In the genomic region with DNA sequence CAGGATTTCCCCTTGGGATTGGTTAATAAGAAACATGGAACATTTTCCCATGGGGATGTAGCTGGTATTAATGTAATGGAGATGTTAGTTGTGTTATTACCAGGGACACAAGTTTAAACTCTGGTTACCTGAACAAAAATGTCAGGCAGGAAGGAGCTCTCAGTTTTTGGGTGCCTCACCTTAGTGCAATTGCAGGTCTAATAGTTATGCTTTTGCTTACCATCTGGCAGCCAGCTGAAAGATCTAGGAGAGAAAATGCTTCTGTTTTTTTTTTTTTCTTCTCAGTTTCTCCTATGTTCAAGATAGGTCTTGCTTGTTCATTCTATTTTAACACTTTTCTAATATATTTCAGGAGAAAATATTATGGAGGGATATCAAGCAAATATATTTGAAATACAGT, we compare ENCODE assay signal across 14 cellular contexts. TPM values are rescaled to one million over a fixed set of nuclear protein-coding genes. Genes with fewer than 3 reads are reported as not detected.
DNase-seq lines count a peak whose midpoint lies in the region; ATAC-seq and TF ChIP-seq lines count a peak whose summit lies in the region.
"Had no signal": no experiment of that assay in that cellular context is flagged by ENCODE, and none has a peak within 500 bp of the region (broad histone marks: within the 10 kb centered on the region; RNA-seq: fewer than 3 reads in every experiment).

No MANE protein-coding gene starts in this region.

- intact Hi-C loops in activated CD4-positive, alpha-beta T cell treated with anti-CD3 and anti-CD28 coated beads for 36 hours (cut with DNase I, micrococcal nuclease), result loop anchor here in 1 of 2 experiments (1.0 to 10.0 kb wide), 2 partner anchors 393 to 718 kb away; a partner anchor contains a TSS
- intact Hi-C loops in activated CD4-positive, alpha-beta memory T cell treated with anti-CD3 and anti-CD28 coated beads for 36 hours (cut with micrococcal nuclease), result loop anchor here (10.0 kb wide), 2 partner anchors 468 to 748 kb away; a partner anchor contains a TSS
- intact Hi-C loops in left colon (cut with DNase I, micrococcal nuclease), result no loop called here

- H3K27ac Mint-ChIP-seq in activated CD4-positive, alpha-beta T cell treated with anti-CD3 and anti-CD28 coated beads for 36 hours, result no peak overlapping the region
- peak overlapping the region; percentile 74 to 98 (median 84) for H3K27ac Mint-ChIP-seq in IgD-negative memory B cell
- peak overlapping the region; percentile 28 for H3K27ac Mint-ChIP-seq in activated CD4-positive, alpha-beta memory T cell treated with anti-CD3 and anti-CD28 coated beads for 36 hours

- H3K4me3 ChIP-seq in neutrophil (ENCODE audit: low read depth in 1 of 2, low read length in 1 of 2) (no peak overlapping the region), hepatocyte (no peak overlapping the region)
- H3K4me3 ChIP-seq: tibial artery had no signal

- H3K27ac ChIP-seq in neutrophil, result peak overlapping the region; percentile 53
- no peak overlapping the region for H3K27ac ChIP-seq in hepatocyte
- H3K27ac ChIP-seq: tibial artery had no signal

- no peak overlapping the region for H2AFZ ChIP-seq in hepatocyte

- H3K4me1 ChIP-seq in neutrophil (ENCODE audit: control insufficient read depth in 1 of 2, insufficient read depth in 1 of 2, low read depth in 1 of 2, low read length in 1 of 2) (peaks cover 25% of the 10 kb centered on the region in 2 experiments), hepatocyte (ENCODE audit: insufficient read depth) (no peaks in the 10 kb centered on the region)

- no peak for DNase-seq in activated CD4-positive, alpha-beta T cell treated with anti-CD3 and anti-CD28 coated beads for 36 hours
- DNase-seq in activated CD4-positive, alpha-beta T cell treated with anti-CD3 and anti-CD28 coated beads for 48 hours, result no peak
- DNase-seq in activated CD4-positive, alpha-beta memory T cell treated with anti-CD3 and anti-CD28 coated beads for 36 hours, result no peak
- no peak for DNase-seq in left colon
- no peak for DNase-seq in LoVo (ENCODE audit: low spot score)
- no peak for DNase-seq in hepatocyte (ENCODE audit: low spot score)
- DNase-seq: activated CD4-positive, CD25-positive, alpha-beta regulatory T cell treated with anti-CD3 and anti-CD28 coated beads, Interleukin-2, amount 50 U/mL, for 72 hours; DMS53; foreskin melanocyte; H7; NCI-H2029; tibial artery had no signal

- peaks cover 4% of the 10 kb centered on the region for H3K79me2 ChIP-seq in hepatocyte

- no peaks in the 10 kb centered on the region for H3K36me3 ChIP-seq in neutrophil
- H3K36me3 ChIP-seq in hepatocyte (replicated peaks; ENCODE audit: insufficient read depth, low read depth), result no peaks in the 10 kb centered on the region
- H3K36me3 ChIP-seq: tibial artery had no signal

- CTCF ChIA-PET in activated CD4-positive, alpha-beta T cell treated with anti-CD3 and anti-CD28 coated beads for 36 hours (lab: Charles Lee), result interaction anchor here (0.8 to 8.2 kb wide), 5 partner anchors 10 to 374 kb away, joined by 3 to 74 read pairs (median 3); no protein-coding TSS in a partner anchor
- CTCF ChIA-PET in activated CD4-positive, alpha-beta memory T cell treated with anti-CD3 and anti-CD28 coated beads for 36 hours (lab: Charles Lee), result interaction anchor here (0.6 to 5.6 kb wide), 7 partner anchors 12 to 374 kb away, joined by 3 to 37 read pairs (median 4); no protein-coding TSS in a partner anchor

- H3K4me2 ChIP-seq in hepatocyte, result no peak overlapping the region

- POLR2A ChIA-PET in activated CD4-positive, alpha-beta T cell treated with anti-CD3 and anti-CD28 coated beads for 36 hours (lab: Charles Lee), result interaction anchor here (0.6 to 0.9 kb wide), 2 partner anchors 276 to 339 kb away, joined by 3 read pairs; a partner anchor contains a TSS
- POLR2A ChIA-PET in activated CD4-positive, alpha-beta memory T cell treated with anti-CD3 and anti-CD28 coated beads for 36 hours (lab: Charles Lee), result interaction anchor here (0.5 to 1.7 kb wide), 5 partner anchors 9 to 364 kb away, joined by 3 to 6 read pairs (median 4); a partner anchor contains a TSS

- H3K36me3 Mint-ChIP-seq in activated CD4-positive, alpha-beta T cell treated with anti-CD3 and anti-CD28 coated beads for 36 hours (ENCODE audit: low read depth), result peaks cover 2% of the 10 kb centered on the region
- H3K36me3 Mint-ChIP-seq in IgD-negative memory B cell, result peaks cover 4% of the 10 kb centered on the region
- peaks cover 3% of the 10 kb centered on the region for H3K36me3 Mint-ChIP-seq in activated CD4-positive, alpha-beta memory T cell treated with anti-CD3 and anti-CD28 coated beads for 36 hours

- no peaks in the 10 kb centered on the region for H3K9me3 ChIP-seq in neutrophil
- no peaks in the 10 kb centered on the region for H3K9me3 ChIP-seq in hepatocyte (ENCODE audit: low read depth)
- H3K9me3 ChIP-seq: tibial artery had no signal

- H3K9me2 ChIP-seq in hepatocyte (replicated peaks; ENCODE audit: insufficient read depth), result no peaks in the 10 kb centered on the region

- no peak for TF ChIP-seq CTCF in neutrophil (IDR thresholded peaks at IDR 0.05)
- TF ChIP-seq CTCF in hepatocyte (IDR thresholded peaks at IDR 0.05; ENCODE audit: poor library complexity), result no peak

- peaks cover 69% of the 10 kb centered on the region for H3K4me1 Mint-ChIP-seq in activated CD4-positive, alpha-beta T cell treated with anti-CD3 and anti-CD28 coated beads for 36 hours
- peaks cover 56 to 64% (median 61%) of the 10 kb centered on the region in 3 donors for H3K4me1 Mint-ChIP-seq in IgD-negative memory B cell
- peaks cover 61% of the 10 kb centered on the region for H3K4me1 Mint-ChIP-seq in activated CD4-positive, alpha-beta memory T cell treated with anti-CD3 and anti-CD28 coated beads for 36 hours (ENCODE audit: low read depth)

- no peak for ATAC-seq in activated CD4-positive, alpha-beta T cell treated with anti-CD3 and anti-CD28 coated beads for 36 hours
- ATAC-seq in left colon, result no peak

- H3K4me3 Mint-ChIP-seq in activated CD4-positive, alpha-beta T cell treated with anti-CD3 and anti-CD28 coated beads for 36 hours, result peak overlapping the region; percentile 70
- H3K4me3 Mint-ChIP-seq in IgD-negative memory B cell, result peak overlapping the region; percentile 77 to 93 (median 87)
- no peak overlapping the region for H3K4me3 Mint-ChIP-seq in activated CD4-positive, alpha-beta memory T cell treated with anti-CD3 and anti-CD28 coated beads for 36 hours

- no peaks in the 10 kb centered on the region for H3K9me3 Mint-ChIP-seq in activated CD4-positive, alpha-beta T cell treated with anti-CD3 and anti-CD28 coated beads for 36 hours (ENCODE audit: low read depth)
- H3K9me3 Mint-ChIP-seq in IgD-negative memory B cell, result no peaks in the 10 kb centered on the region
- no peaks in the 10 kb centered on the region for H3K9me3 Mint-ChIP-seq in activated CD4-positive, alpha-beta memory T cell treated with anti-CD3 and anti-CD28 coated beads for 36 hours

- no peaks in the 10 kb centered on the region for H4K20me1 ChIP-seq in hepatocyte (ENCODE audit: insufficient read depth, poor library complexity, severe bottlenecking)

- H3K27me3 ChIP-seq in neutrophil (no peaks in the 10 kb centered on the region), hepatocyte (no peaks in the 10 kb centered on the region)
- H3K27me3 ChIP-seq: tibial artery had no signal

- H3K27me3 Mint-ChIP-seq in activated CD4-positive, alpha-beta T cell treated with anti-CD3 and anti-CD28 coated beads for 36 hours, result no peaks in the 10 kb centered on the region
- H3K27me3 Mint-ChIP-seq in IgD-negative memory B cell, result no peaks in the 10 kb centered on the region
- H3K27me3 Mint-ChIP-seq in activated CD4-positive, alpha-beta memory T cell treated with anti-CD3 and anti-CD28 coated beads for 36 hours, result no peaks in the 10 kb centered on the region

RNA-seq across cellular contexts. Expression of a gene that starts 4.1 kb away (rescaled TPM):
- 10 to 100 TPM; 18.7 to 21.7 TPM for total RNA-seq in activated CD4-positive, alpha-beta T cell treated with anti-CD3 and anti-CD28 coated beads for 36 hours
- 193 TPM for polyA plus RNA-seq in IgD-negative memory B cell
- total RNA-seq in activated CD4-positive, alpha-beta memory T cell treated with anti-CD3 and anti-CD28 coated beads for 36 hours, result 10 to 100 TPM; 23.8 to 24.9 TPM
- 10 to 100 TPM; 49.4 to 58.5 TPM for total RNA-seq in left colon
- 64.1 and 68.1 TPM in 2 replicates for total RNA-seq in hepatocyte
- polyA plus RNA-seq in hepatocyte, result 37.3 and 44.7 TPM in 2 replicates

RNA-seq across cellular contexts. Expression of a gene that starts 41.5 kb away (rescaled TPM):
- under 1 TPM; 0.14 to 0.49 TPM for total RNA-seq in activated CD4-positive, alpha-beta T cell treated with anti-CD3 and anti-CD28 coated beads for 36 hours
- 0.13 TPM for polyA plus RNA-seq in IgD-negative memory B cell
- under 1 TPM; 0.50 to 0.51 TPM for total RNA-seq in activated CD4-positive, alpha-beta memory T cell treated with anti-CD3 and anti-CD28 coated beads for 36 hours
- under 1 TPM; 0.55 to 0.75 TPM for total RNA-seq in left colon
- 0.32 and 0.87 TPM in 2 replicates for total RNA-seq in hepatocyte
- 0.68 and 0.94 TPM in 2 replicates for polyA plus RNA-seq in hepatocyte
- total RNA-seq: H7 had no signal

RNA-seq across cellular contexts. Expression of a gene that starts 55.4 kb away (rescaled TPM):
- 10 to 100 TPM; 19.6 to 20.1 TPM for total RNA-seq in activated CD4-positive, alpha-beta T cell treated with anti-CD3 and anti-CD28 coated beads for 36 hours
- 1.0 TPM for polyA plus RNA-seq in IgD-negative memory B cell
- total RNA-seq in activated CD4-positive, alpha-beta memory T cell treated with anti-CD3 and anti-CD28 coated beads for 36 hours, result 10 to 100 TPM; 15.8 to 16.4 TPM
- total RNA-seq in left colon, result 1 to 10 TPM; 1.4 to 5.9 TPM
- 22.5 and 28.1 TPM in 2 replicates for total RNA-seq in hepatocyte
- 9.4 and 11.8 TPM in 2 replicates for polyA plus RNA-seq in hepatocyte
